20 cellular contexts compared by ENCODE assay signal in the genomic region with DNA sequence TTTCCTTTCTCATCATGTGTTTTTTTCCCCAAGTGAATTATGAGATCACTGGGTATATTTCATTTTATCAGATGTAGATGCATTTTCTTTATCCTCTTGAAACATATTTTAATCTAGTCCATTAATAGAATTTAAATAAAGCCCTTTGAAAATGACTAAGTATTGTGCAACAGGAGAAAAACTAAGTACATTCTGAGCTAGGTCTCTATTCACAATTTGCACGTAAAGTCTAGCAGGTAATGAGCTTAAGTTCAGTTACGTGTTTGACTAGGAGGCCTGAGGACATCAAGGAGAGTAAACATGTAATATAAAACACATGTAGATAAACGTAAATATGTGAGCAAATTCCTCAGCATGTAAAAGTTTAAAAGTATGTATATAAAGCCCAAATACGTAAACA.
DNase-seq lines count a peak whose midpoint lies in the region; FAIRE-seq and TF ChIP-seq lines count a peak whose summit lies in the region.
"Had no signal": no experiment of that assay in that cellular context is flagged by ENCODE, and none has a peak within 500 bp of the region (broad histone marks: within the 10 kb centered on the region; RNA-seq: fewer than 3 reads in every experiment).

No MANE protein-coding gene starts in this region.

- no peak for DNase-seq in MCF 10A (ENCODE audit: unreplicated experiment)
- no peak for DNase-seq in breast epithelium (ENCODE audit: low spot score in 2 of 2)
- peak; percentile 45 for DNase-seq in epithelial cell of esophagus (ENCODE audit: low read depth)
- no peak for DNase-seq in keratinocyte (ENCODE audit: low read depth, low spot score)
- no peak for DNase-seq in type B pancreatic cell (ENCODE audit: extremely low spot score, unreplicated experiment)
- no peak for DNase-seq in nephron progenitor cell
- DNase-seq in GM12892 (ENCODE audit: insufficient read length), result no peak
- no peak for DNase-seq in hypothalamus (lab: John Stamatoyannopoulos, UW)
- DNase-seq: BE2C; CD4-positive, CD25-positive, alpha-beta regulatory T cell; COR-L47; GDM1; KG1; MV-4-11; NCI-H1694 treated with DMSO at 0.1 percent for 48 hours; NCI-H774; PC-3; SIG-M5 had no signal

- H4K20me1 ChIP-seq in keratinocyte (ENCODE audit: control insufficient read depth, extremely low read depth, insufficient read depth, low read length), result no peaks in the 10 kb centered on the region

- peaks cover 41% of the 10 kb centered on the region for H3K4me1 Mint-ChIP-seq in MCF 10A (ENCODE audit: insufficient read depth, unreplicated experiment)
- peaks cover 17% of the 10 kb centered on the region for H3K4me1 Mint-ChIP-seq in type B pancreatic cell (ENCODE audit: unreplicated experiment)
- H3K4me1 Mint-ChIP-seq in nephron progenitor cell, result peaks cover 57% of the 10 kb centered on the region
- H3K4me1 Mint-ChIP-seq: CD4-positive, CD25-positive, alpha-beta regulatory T cell; GM23338 had no signal

- peak overlapping the region; percentile 26 for H3K9ac ChIP-seq in keratinocyte (ENCODE audit: control insufficient read depth, extremely low read depth, insufficient read depth, low read length)

- peak overlapping the region; percentile 20 for H2AFZ ChIP-seq in keratinocyte (ENCODE audit: control insufficient read depth, low read length)
- H2AFZ ChIP-seq: GM23338 had no signal

- H3K27me3 ChIP-seq in breast epithelium, result no peaks in the 10 kb centered on the region
- no peaks in the 10 kb centered on the region for H3K27me3 ChIP-seq in keratinocyte (ENCODE audit: control insufficient read depth, extremely low read depth, insufficient read depth, low read length)
- H3K27me3 ChIP-seq: BE2C had no signal

- no TSS peak for BruUV-seq in MCF 10A (replicated peaks; lab: Mats Ljungman, UMichigan)

- H3K4me3 Mint-ChIP-seq in MCF 10A (ENCODE audit: unreplicated experiment) (no peak overlapping the region), type B pancreatic cell (peak overlapping the region; percentile 8), nephron progenitor cell (no peak overlapping the region)
- H3K4me3 Mint-ChIP-seq: CD4-positive, CD25-positive, alpha-beta regulatory T cell; GM23338 had no signal

- FAIRE-seq in keratinocyte (lab: Jason Lieb, UNC) (no peak), GM12892 (lab: Jason Lieb, UNC) (no peak)

- dilution Hi-C loops in keratinocyte (cut with MboI; ENCODE audit: extremely low pct_ligation_motif_present, low sequenced_read_pairs), result no loop called here

- H3K36me3 Mint-ChIP-seq in MCF 10A (ENCODE audit: insufficient read depth, unreplicated experiment) (peaks cover 4% of the 10 kb centered on the region), type B pancreatic cell (no peaks in the 10 kb centered on the region), nephron progenitor cell (ENCODE audit: low read depth) (peaks cover 8% of the 10 kb centered on the region)
- H3K36me3 Mint-ChIP-seq: CD4-positive, CD25-positive, alpha-beta regulatory T cell had no signal

- intact Hi-C loops in MCF 10A (cut with micrococcal nuclease), result loop anchor here (10.0 kb wide), 1 partner anchor 641 kb away; a partner anchor contains a TSS
- intact Hi-C loops in breast epithelium (cut with DNase I; ENCODE audit: low total_unique reads), result no loop called here

- TF ChIP-seq POLR2A in breast epithelium (IDR thresholded peaks at IDR 0.05) (no peak), GM12892 (IDR thresholded peaks at IDR 0.05; ENCODE audit: low read depth, low read length) (no peak)

- H3K4me1 ChIP-seq in breast epithelium (no peaks in the 10 kb centered on the region), keratinocyte (ENCODE audit: control insufficient read depth, extremely low read depth, insufficient read depth, low read length) (peaks cover 37% of the 10 kb centered on the region)

- H3K79me2 ChIP-seq in keratinocyte (ENCODE audit: control insufficient read depth, insufficient read depth, low read length), result no peaks in the 10 kb centered on the region

- H3K9me3 ChIP-seq in breast epithelium (no peaks in the 10 kb centered on the region), keratinocyte (ENCODE audit: control insufficient read depth, low read depth, low read length) (no peaks in the 10 kb centered on the region)
- H3K9me3 ChIP-seq: BE2C had no signal

- H3K27me3 Mint-ChIP-seq in MCF 10A (ENCODE audit: insufficient read depth, unreplicated experiment), result no peaks in the 10 kb centered on the region
- H3K27me3 Mint-ChIP-seq in type B pancreatic cell, result no peaks in the 10 kb centered on the region
- peaks cover 6% of the 10 kb centered on the region for H3K27me3 Mint-ChIP-seq in nephron progenitor cell (ENCODE audit: low read depth, poor library complexity)
- H3K27me3 Mint-ChIP-seq: CD4-positive, CD25-positive, alpha-beta regulatory T cell had no signal

- peak overlapping the region; percentile 24 for H3K4me2 ChIP-seq in keratinocyte (ENCODE audit: control insufficient read depth, extremely low read depth, insufficient read depth, low read depth, low read length)
- H3K4me2 ChIP-seq: GM23338 had no signal

- H3K27ac ChIP-seq in breast epithelium (no peak overlapping the region), keratinocyte (ENCODE audit: control insufficient read depth, insufficient read depth, low read length) (peak overlapping the region; percentile 71)
- H3K27ac ChIP-seq: RWPE1 had no signal

- TF ChIP-seq CTCF in MCF 10A (IDR thresholded peaks at IDR 0.05; ENCODE audit: unreplicated experiment) (no peak), breast epithelium (IDR thresholded peaks at IDR 0.05) (no peak), epithelial cell of esophagus (IDR thresholded peaks at IDR 0.05; ENCODE audit: insufficient read depth, low read depth, low read length, missing control alignments) (no peak), keratinocyte (optimal IDR thresholded peaks at IDR 0.05 in 1 of 3, IDR thresholded peaks at IDR 0.05 in 1 of 3, conservative IDR thresholded peaks at IDR 0.05 in 1 of 3; ENCODE audit: extremely low read depth in 1 of 3, insufficient read depth in 2 of 3, low read length in 3 of 3) (no peak), type B pancreatic cell (conservative IDR thresholded peaks at IDR 0.05) (no peak), nephron progenitor cell (IDR thresholded peaks at IDR 0.05) (no peak)

- H3K36me3 ChIP-seq in breast epithelium (no peaks in the 10 kb centered on the region), keratinocyte (ENCODE audit: control insufficient read depth in 2 of 2, extremely low read depth in 1 of 2, insufficient read depth in 2 of 2, low read length in 2 of 2) (no peaks in the 10 kb centered on the region)
- H3K36me3 ChIP-seq: BE2C had no signal

- POLR2A ChIA-PET in MCF 10A (lab: Yijun Ruan, JAX), result interaction anchor here (0.7 to 1.6 kb wide), 6 partner anchors 9 to 106 kb away, joined by 3 to 7 read pairs (median 3); no protein-coding TSS in a partner anchor

- H3K9me3 Mint-ChIP-seq in MCF 10A (ENCODE audit: unreplicated experiment) (peaks cover 8% of the 10 kb centered on the region), type B pancreatic cell (peaks cover 6% of the 10 kb centered on the region), nephron progenitor cell (peaks cover 37% of the 10 kb centered on the region)

- H3K27ac Mint-ChIP-seq in MCF 10A (ENCODE audit: low read depth, unreplicated experiment), result peak overlapping the region; percentile 85
- peak overlapping the region; percentile 89 for H3K27ac Mint-ChIP-seq in type B pancreatic cell
- H3K27ac Mint-ChIP-seq in nephron progenitor cell, result no peak overlapping the region
- H3K27ac Mint-ChIP-seq: CD4-positive, CD25-positive, alpha-beta regulatory T cell; GM23338 had no signal

- no peaks in the 10 kb centered on the region for H3K9me1 ChIP-seq in keratinocyte (ENCODE audit: control insufficient read depth, extremely low read depth, insufficient read depth, low read length)

- H3K4me3 ChIP-seq in breast epithelium, result no peak overlapping the region
- H3K4me3 ChIP-seq in epithelial cell of esophagus (ENCODE audit: low read length), result no peak overlapping the region
- no peak overlapping the region for H3K4me3 ChIP-seq in keratinocyte (ENCODE audit: control insufficient read depth in 2 of 3, extremely low read depth in 1 of 3, insufficient read depth in 2 of 3, low read depth in 1 of 3, low read length in 3 of 3)
- H3K4me3 ChIP-seq: GM23338 had no signal

- CTCF ChIA-PET in MCF 10A (lab: Yijun Ruan, JAX), result interaction anchor here (0.6 to 0.8 kb wide), 2 partner anchors 88 to 228 kb away, joined by 3 read pairs; no protein-coding TSS in a partner anchor
